24 cellular contexts compared by ENCODE assay signal in the genomic region with DNA sequence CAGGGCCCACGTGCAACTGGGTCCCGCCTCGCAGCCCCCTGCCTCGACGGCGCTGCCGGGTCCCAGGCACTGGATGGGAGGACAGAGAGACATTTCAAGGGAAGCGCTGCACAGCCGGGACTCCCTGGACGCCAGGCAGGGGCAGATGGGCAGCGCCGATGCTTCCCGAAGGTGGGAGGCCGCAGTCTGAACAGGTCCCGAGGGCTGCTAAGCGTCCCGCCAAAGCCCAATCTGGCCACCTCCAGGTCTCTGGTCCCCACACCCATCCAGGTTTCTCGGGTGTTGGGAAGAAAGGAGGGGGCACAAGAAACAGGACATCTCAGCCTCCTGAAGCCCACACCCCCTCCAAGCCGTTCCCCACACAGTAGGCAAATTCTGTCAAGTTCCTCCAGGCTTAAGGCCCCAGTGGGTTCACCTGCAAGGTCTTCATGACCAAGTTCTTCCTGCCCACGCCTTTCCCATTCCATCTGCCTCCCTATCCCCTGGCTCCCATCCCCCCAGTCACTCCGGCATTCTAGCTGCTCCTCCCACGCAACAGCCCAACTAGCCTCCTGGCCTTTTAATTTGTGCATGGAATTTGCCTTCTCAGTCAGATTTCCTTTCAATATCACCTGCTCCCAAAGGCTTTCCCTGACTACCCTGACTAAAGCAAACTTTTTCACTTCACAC. TPM values are rescaled to one million over a fixed set of nuclear protein-coding genes. Genes with fewer than 3 reads are reported as not detected.
DNase-seq lines count a peak whose midpoint lies in the region; ATAC-seq and TF ChIP-seq lines count a peak whose summit lies in the region.
"Had no signal": no experiment of that assay in that cellular context is flagged by ENCODE, and none has a peak within 500 bp of the region (broad histone marks: within the 10 kb centered on the region; RNA-seq: fewer than 3 reads in every experiment).

No MANE protein-coding gene starts in this region.

- no peaks in the 10 kb centered on the region for H3K9me2 ChIP-seq in GM23338 (ENCODE audit: insufficient read depth)

- peak; percentile 62 for DNase-seq in GM23338 (ENCODE audit: low spot score)
- DNase-seq in iPS-NIHi11 (ENCODE audit: low spot score), result peak; percentile 43
- no peak for DNase-seq in trophoblast cell
- no peak for DNase-seq in natural killer cell treated with Interleukin-12 subunit alpha and Interleukin-12 subunit beta and Interleukin-15 and Interleukin-18, amount 100 ng/mL, for 72 hours (ENCODE audit: low spot score)
- no peak for DNase-seq in activated naive CD8-positive, alpha-beta T cell treated with anti-CD3 and anti-CD28 coated beads, Interleukin-2, amount 50 U/mL, for 24 hours
- DNase-seq in brain microvascular endothelial cell, result no peak
- DNase-seq: activated CD8-positive, alpha-beta memory T cell treated with anti-CD3 and anti-CD28 coated beads, Interleukin-2, amount 10 ng/mL, durations not matched to agents 7 days and 5 days; activated gamma-delta T cell; aorta; cortex of kidney; DMS79 treated with DMSO at 0.1 percent for 48 hours; esophagus squamous epithelium; GM23248; NCI-H2029; NCI-H510A treated with DMSO at 0.1 percent for 48 hours; SHP77 treated with DMSO at 0.1 percent for 48 hours; stimulated activated naive B cell treated with anti-CD40 and anti-IgM and Interleukin-4, amounts not matched to agents 10 μg/mL and 1 μg/mL and 100 μg/mL, for 72 hours had no signal

- H3K79me1 ChIP-seq in trophoblast cell (ENCODE audit: low read length), result no peaks in the 10 kb centered on the region

- peaks cover 91% of the 10 kb centered on the region for H3K27me3 Mint-ChIP-seq in GM23338 (ENCODE audit: insufficient read depth, low read depth, poor library complexity)
- H3K27me3 Mint-ChIP-seq in natural killer cell treated with Interleukin-12 subunit alpha and Interleukin-12 subunit beta and Interleukin-15 and Interleukin-18, amount 100 ng/mL, for 72 hours, result peaks cover 34 to 45% of the 10 kb centered on the region in 2 donors
- H3K27me3 Mint-ChIP-seq in activated naive CD8-positive, alpha-beta T cell treated with anti-CD3 and anti-CD28 coated beads, Interleukin-2, amount 50 U/mL, for 24 hours, result peaks cover 59% of the 10 kb centered on the region

- peak overlapping the region; percentile 51 for H3K4me3 ChIP-seq in GM23338
- peak overlapping the region; percentile 1 for H3K4me3 ChIP-seq in trophoblast cell (ENCODE audit: low read depth, low read length)
- no peak overlapping the region for H3K4me3 ChIP-seq in brain microvascular endothelial cell (ENCODE audit: low read depth, low read length)
- H3K4me3 ChIP-seq: BLaER1 treated with 17β-estradiol and CSF1 and Interleukin-3, amounts not matched to agents 10 nM and 100 nM; esophagus squamous epithelium; GM23248; left lung; transverse colon had no signal

- TF ChIP-seq CTCF in GM23338 (conservative IDR thresholded peaks at IDR 0.05; ENCODE audit: low read depth in 2 of 2) (no peak), brain microvascular endothelial cell (IDR thresholded peaks at IDR 0.05; ENCODE audit: low read depth, low read length, missing control alignments) (no peak)

- in situ Hi-C loops in brain microvascular endothelial cell (cut with HindIII; ENCODE audit: low pct_ligation_motif_present, low sequenced_read_pairs), result no loop called here

- no peak overlapping the region for H3K27ac Mint-ChIP-seq in GM23338
- no peak overlapping the region for H3K27ac Mint-ChIP-seq in natural killer cell treated with Interleukin-12 subunit alpha and Interleukin-12 subunit beta and Interleukin-15 and Interleukin-18, amount 100 ng/mL, for 72 hours
- no peak overlapping the region for H3K27ac Mint-ChIP-seq in activated naive CD8-positive, alpha-beta T cell treated with anti-CD3 and anti-CD28 coated beads, Interleukin-2, amount 50 U/mL, for 24 hours
- H3K27ac Mint-ChIP-seq: activated CD8-positive, alpha-beta memory T cell treated with anti-CD3 and anti-CD28 coated beads, Interleukin-2, amount 10 ng/mL, durations not matched to agents 7 days and 5 days; stimulated activated naive B cell treated with anti-CD40 and anti-IgM and Interleukin-4, amounts not matched to agents 10 μg/mL and 1 μg/mL and 100 μg/mL, for 72 hours; T-helper 2 cell treated with Interferon-gamma antibody and Interleukin-4, amounts not matched to agents 5 μg/mL and 100 μg/mL, for 36 hours had no signal

- H2BK5ac ChIP-seq in trophoblast cell (ENCODE audit: low read depth, low read length, poor library complexity), result no peak overlapping the region

- TF ChIP-seq RAD21 in Ishikawa (IDR thresholded peaks at IDR 0.05; ENCODE audit: low read depth), result no peak

- H3K79me2 ChIP-seq in GM23338 (replicated peaks; ENCODE audit: insufficient read depth), result no peaks in the 10 kb centered on the region
- H3K79me2 ChIP-seq in trophoblast cell (ENCODE audit: control insufficient read depth, insufficient read depth, low read length, poor library complexity), result no peaks in the 10 kb centered on the region

- H2AK5ac ChIP-seq in trophoblast cell (ENCODE audit: low read length), result no peak overlapping the region

- H4K12ac ChIP-seq in trophoblast cell (ENCODE audit: low read depth, low read length), result no peak overlapping the region

- H3K4me1 ChIP-seq in GM23338 (ENCODE audit: insufficient read depth), result peaks cover 28% of the 10 kb centered on the region
- H3K4me1 ChIP-seq in trophoblast cell (ENCODE audit: control insufficient read depth in 1 of 2, insufficient read depth in 2 of 2, low read length in 2 of 2), result peaks cover 0 to 3% of the 10 kb centered on the region in 2 experiments

- no peak overlapping the region for H3K4ac ChIP-seq in trophoblast cell (ENCODE audit: low read depth, low read length)

- no peaks in the 10 kb centered on the region; the same call in 2 of the 3 replicates for H3K36me3 Mint-ChIP-seq in GM23338 (ENCODE audit: low read depth)
- peaks cover 4% of the 10 kb centered on the region for H3K36me3 Mint-ChIP-seq in natural killer cell treated with Interleukin-12 subunit alpha and Interleukin-12 subunit beta and Interleukin-15 and Interleukin-18, amount 100 ng/mL, for 72 hours
- no peaks in the 10 kb centered on the region for H3K36me3 Mint-ChIP-seq in activated naive CD8-positive, alpha-beta T cell treated with anti-CD3 and anti-CD28 coated beads, Interleukin-2, amount 50 U/mL, for 24 hours (ENCODE audit: low read depth)
- H3K36me3 Mint-ChIP-seq: stimulated activated naive B cell treated with anti-CD40 and anti-IgM and Interleukin-4, amounts not matched to agents 10 μg/mL and 1 μg/mL and 100 μg/mL, for 72 hours had no signal

- no peak overlapping the region for H4K8ac ChIP-seq in trophoblast cell (ENCODE audit: low read depth, low read length)

- no peak overlapping the region for H2BK120ac ChIP-seq in trophoblast cell (ENCODE audit: insufficient read depth, low read length, poor library complexity)

- no peak for TF ChIP-seq EP300 in Ishikawa (IDR thresholded peaks at IDR 0.05; ENCODE audit: borderline replicate concordance)

- ATAC-seq in GM23338, result peak; percentile 54
- ATAC-seq in natural killer cell treated with Interleukin-12 subunit alpha and Interleukin-12 subunit beta and Interleukin-15 and Interleukin-18, amount 100 ng/mL, for 72 hours, result no peak
- ATAC-seq in activated naive CD8-positive, alpha-beta T cell treated with anti-CD3 and anti-CD28 coated beads, Interleukin-2, amount 50 U/mL, for 24 hours, result no peak
- ATAC-seq: activated CD4-positive, CD25-positive, alpha-beta regulatory T cell treated with anti-CD3 and anti-CD28 coated beads, Interleukin-2, amount 50 U/mL, for 24 hours; activated CD8-positive, alpha-beta memory T cell treated with anti-CD3 and anti-CD28 coated beads, Interleukin-2, amount 10 ng/mL, durations not matched to agents 7 days and 5 days; stimulated activated naive B cell treated with anti-CD40 and anti-IgM and Interleukin-4, amounts not matched to agents 10 μg/mL and 1 μg/mL and 100 μg/mL, for 72 hours had no signal

- H3K9ac ChIP-seq in trophoblast cell (ENCODE audit: low read length), result no peak overlapping the region
- H3K9ac ChIP-seq: BLaER1 treated with 17β-estradiol and CSF1 and Interleukin-3, amounts not matched to agents 10 nM and 100 nM; GM23248 had no signal

- H4K91ac ChIP-seq in trophoblast cell (ENCODE audit: low read depth, low read length), result no peak overlapping the region

- WGBS in trophoblast cell (ENCODE audit: extremely low coverage, insufficient coverage, insufficient read length), result no CpG with 5 or more reads among the region's 22 CpGs

- no peak overlapping the region for H3K18ac ChIP-seq in trophoblast cell (ENCODE audit: low read length)

- H3K4me2 ChIP-seq in GM23338, result peak overlapping the region; percentile 73
- no peak overlapping the region for H3K4me2 ChIP-seq in trophoblast cell (ENCODE audit: low read length)
- H3K4me2 ChIP-seq: BLaER1 treated with 17β-estradiol and CSF1 and Interleukin-3, amounts not matched to agents 10 nM and 100 nM had no signal

- H3K9me3 ChIP-seq in trophoblast cell (ENCODE audit: insufficient read depth, low read depth, low read length), result peaks cover 2% of the 10 kb centered on the region
- H3K9me3 ChIP-seq: BLaER1 treated with 17β-estradiol and CSF1 and Interleukin-3, amounts not matched to agents 10 nM and 100 nM; esophagus squamous epithelium; left lung; transverse colon had no signal

- 0 out of 2 replicates have a peak, but pooled peaks cover 4% of the 10 kb centered on the region for H3F3A ChIP-seq in GM23338 (replicated peaks; ENCODE audit: low read depth)

- H3K27ac ChIP-seq in GM23338 (ENCODE audit: low read depth), result no peak overlapping the region
- no peak overlapping the region for H3K27ac ChIP-seq in trophoblast cell (ENCODE audit: low read depth, low read length)
- H3K27ac ChIP-seq in brain microvascular endothelial cell, result no peak overlapping the region
- H3K27ac ChIP-seq: BLaER1 treated with 17β-estradiol and CSF1 and Interleukin-3, amounts not matched to agents 10 nM and 100 nM; esophagus squamous epithelium; GM23248; left lung; transverse colon had no signal

- peaks cover 100% of the 10 kb centered on the region for H3K27me3 ChIP-seq in GM23338 (ENCODE audit: insufficient read depth)
- peaks cover 47% of the 10 kb centered on the region for H3K27me3 ChIP-seq in trophoblast cell (ENCODE audit: insufficient read depth, low read length)
- H3K27me3 ChIP-seq in brain microvascular endothelial cell (replicated peaks), result peaks cover 53% of the 10 kb centered on the region

- H2BK12ac ChIP-seq in trophoblast cell (ENCODE audit: low read length), result no peak overlapping the region

- H2AFZ ChIP-seq in GM23338 (peak overlapping the region; percentile 74), trophoblast cell (ENCODE audit: insufficient read depth, low read length, poor library complexity) (no peak overlapping the region)
- H2AFZ ChIP-seq: GM23248 had no signal

- no peak overlapping the region for H3K23ac ChIP-seq in trophoblast cell (ENCODE audit: low read length)

- H3K14ac ChIP-seq in trophoblast cell (ENCODE audit: low read length), result no peak overlapping the region

- no peaks in the 10 kb centered on the region for H3K36me3 ChIP-seq in GM23338 (ENCODE audit: insufficient read depth)
- no peaks in the 10 kb centered on the region for H3K36me3 ChIP-seq in trophoblast cell (ENCODE audit: control insufficient read depth in 1 of 2, insufficient read depth in 2 of 2, low read length in 2 of 2)
- H3K36me3 ChIP-seq in brain microvascular endothelial cell (replicated peaks), result no peaks in the 10 kb centered on the region
- H3K36me3 ChIP-seq: BLaER1 treated with 17β-estradiol and CSF1 and Interleukin-3, amounts not matched to agents 10 nM and 100 nM; esophagus squamous epithelium; left lung; transverse colon had no signal

- H3K4me1 Mint-ChIP-seq in GM23338, result peaks cover 24% of the 10 kb centered on the region
- H3K4me1 Mint-ChIP-seq in natural killer cell treated with Interleukin-12 subunit alpha and Interleukin-12 subunit beta and Interleukin-15 and Interleukin-18, amount 100 ng/mL, for 72 hours (ENCODE audit: low read depth in 2 of 2), result peaks cover 15 to 27% of the 10 kb centered on the region in 2 donors
- peaks cover 9% of the 10 kb centered on the region for H3K4me1 Mint-ChIP-seq in activated naive CD8-positive, alpha-beta T cell treated with anti-CD3 and anti-CD28 coated beads, Interleukin-2, amount 50 U/mL, for 24 hours

- no peaks in the 10 kb centered on the region; the same call in 2 of the 3 replicates for H3K9me3 Mint-ChIP-seq in GM23338
- no peaks in the 10 kb centered on the region for H3K9me3 Mint-ChIP-seq in natural killer cell treated with Interleukin-12 subunit alpha and Interleukin-12 subunit beta and Interleukin-15 and Interleukin-18, amount 100 ng/mL, for 72 hours
- H3K9me3 Mint-ChIP-seq in activated naive CD8-positive, alpha-beta T cell treated with anti-CD3 and anti-CD28 coated beads, Interleukin-2, amount 50 U/mL, for 24 hours, result no peaks in the 10 kb centered on the region
- H3K9me3 Mint-ChIP-seq: stimulated activated naive B cell treated with anti-CD40 and anti-IgM and Interleukin-4, amounts not matched to agents 10 μg/mL and 1 μg/mL and 100 μg/mL, for 72 hours; T-helper 2 cell treated with Interferon-gamma antibody and Interleukin-4, amounts not matched to agents 5 μg/mL and 100 μg/mL, for 36 hours had no signal

- H3K4me3 Mint-ChIP-seq in GM23338, result peak overlapping the region; percentile 61
- no peak overlapping the region for H3K4me3 Mint-ChIP-seq in natural killer cell treated with Interleukin-12 subunit alpha and Interleukin-12 subunit beta and Interleukin-15 and Interleukin-18, amount 100 ng/mL, for 72 hours
- no peak overlapping the region for H3K4me3 Mint-ChIP-seq in activated naive CD8-positive, alpha-beta T cell treated with anti-CD3 and anti-CD28 coated beads, Interleukin-2, amount 50 U/mL, for 24 hours
- H3K4me3 Mint-ChIP-seq: activated CD8-positive, alpha-beta memory T cell treated with anti-CD3 and anti-CD28 coated beads, Interleukin-2, amount 10 ng/mL, durations not matched to agents 7 days and 5 days; stimulated activated naive B cell treated with anti-CD40 and anti-IgM and Interleukin-4, amounts not matched to agents 10 μg/mL and 1 μg/mL and 100 μg/mL, for 72 hours; T-helper 2 cell treated with Interferon-gamma antibody and Interleukin-4, amounts not matched to agents 5 μg/mL and 100 μg/mL, for 36 hours had no signal

- peaks cover 3% of the 10 kb centered on the region; the same call in 1 of the 2 replicates for H4K20me1 ChIP-seq in GM23338 (replicated peaks; ENCODE audit: insufficient read depth)
- H4K20me1 ChIP-seq: BLaER1 treated with 17β-estradiol and CSF1 and Interleukin-3, amounts not matched to agents 10 nM and 100 nM had no signal

RNA-seq across cellular contexts. Expression of a gene that starts 5.4 kb away (rescaled TPM):
- 21.5 and 29.3 TPM in 2 replicates for total RNA-seq in GM23338 (2014; rRNA removed; shearing (Covaris generic))
- 15.3 and 17.0 TPM in 2 replicates for polyA plus RNA-seq in GM23338 (2016; fragmentation: Nextera tagmentation; extraction: Ambion mirVana)
- polyA plus RNA-seq in trophoblast cell (2013), result 21.0 and 21.4 TPM in 2 replicates
- total RNA-seq in natural killer cell treated with Interleukin-12 subunit alpha and Interleukin-12 subunit beta and Interleukin-15 and Interleukin-18, amount 100 ng/mL, for 72 hours, result 10 to 100 TPM; 47.8 to 53.5 TPM
- total RNA-seq: GM23248 had no signal

RNA-seq across cellular contexts. Expression of a gene that starts 9.0 kb away (rescaled TPM):
- total RNA-seq in GM23338 (2014; rRNA removed; shearing (Covaris generic)), result not detected in 2 replicates
- not detected in 2 replicates for polyA plus RNA-seq in GM23338 (2016; fragmentation: Nextera tagmentation; extraction: Ambion mirVana)
- 0.19 and 0.31 TPM in 2 replicates for polyA plus RNA-seq in trophoblast cell (2013)
- not detected for total RNA-seq in natural killer cell treated with Interleukin-12 subunit alpha and Interleukin-12 subunit beta and Interleukin-15 and Interleukin-18, amount 100 ng/mL, for 72 hours
- total RNA-seq: activated CD8-positive, alpha-beta memory T cell treated with anti-CD3 and anti-CD28 coated beads, Interleukin-2, amount 10 ng/mL, durations not matched to agents 7 days and 5 days; aorta; esophagus squamous epithelium; GM23248; left lung; posterior vena cava; transverse colon had no signal
- polyA plus RNA-seq: aorta, GM23248 had no signal

RNA-seq across cellular contexts. Expression of a gene that starts 10.3 kb away (rescaled TPM):
- total RNA-seq in GM23338 (2014; rRNA removed; shearing (Covaris generic)), result not detected in 2 replicates
- not detected in 2 replicates for polyA plus RNA-seq in GM23338 (2016; fragmentation: Nextera tagmentation; extraction: Ambion mirVana)
- 0.01 TPM in 1 of 2 replicates, not detected in the other for polyA plus RNA-seq in trophoblast cell (2013)
- not detected for total RNA-seq in natural killer cell treated with Interleukin-12 subunit alpha and Interleukin-12 subunit beta and Interleukin-15 and Interleukin-18, amount 100 ng/mL, for 72 hours
- total RNA-seq: activated CD8-positive, alpha-beta memory T cell treated with anti-CD3 and anti-CD28 coated beads, Interleukin-2, amount 10 ng/mL, durations not matched to agents 7 days and 5 days; aorta; esophagus squamous epithelium; GM23248; left lung; posterior vena cava; transverse colon had no signal
- polyA plus RNA-seq: aorta, GM23248 had no signal

RNA-seq across cellular contexts. Expression of a gene that starts 34.6 kb away (rescaled TPM):
- total RNA-seq in GM23338 (2014; rRNA removed; shearing (Covaris generic)), result 8.9 and 9.9 TPM in 2 replicates
- 5.0 and 5.3 TPM in 2 replicates for polyA plus RNA-seq in GM23338 (2016; fragmentation: Nextera tagmentation; extraction: Ambion mirVana)
- polyA plus RNA-seq in trophoblast cell (2013), result 31.4 and 32.3 TPM in 2 replicates
- total RNA-seq in natural killer cell treated with Interleukin-12 subunit alpha and Interleukin-12 subunit beta and Interleukin-15 and Interleukin-18, amount 100 ng/mL, for 72 hours, result 10 to 100 TPM; 53.8 to 62.6 TPM

RNA-seq across cellular contexts. Expression of a gene that starts 34.7 kb away (rescaled TPM):
- total RNA-seq in GM23338 (2014; rRNA removed; shearing (Covaris generic)), result 17.7 and 20.4 TPM in 2 replicates
- 11.2 and 13.5 TPM in 2 replicates for polyA plus RNA-seq in GM23338 (2016; fragmentation: Nextera tagmentation; extraction: Ambion mirVana)
- 18.4 and 19.2 TPM in 2 replicates for polyA plus RNA-seq in trophoblast cell (2013)
- 100 to 1,000 TPM in 1 of 2 donors, 10 to 100 TPM in 1; 88.0 to 101 TPM for total RNA-seq in natural killer cell treated with Interleukin-12 subunit alpha and Interleukin-12 subunit beta and Interleukin-15 and Interleukin-18, amount 100 ng/mL, for 72 hours

Comparison
In these comparisons a context has a peak if more than half of its experiments do, and no peak if none do; other contexts are left out.
1. DNase-seq: peak in GM23338 (single experiment) and iPS-NIHi11 (single experiment); none in trophoblast cell (0 of 2), natural killer cell treated with Interleukin-12 subunit alpha and Interleukin-12 subunit beta and Interleukin-15 and Interleukin-18, amount 100 ng/mL, for 72 hours (single experiment), activated naive CD8-positive, alpha-beta T cell treated with anti-CD3 and anti-CD28 coated beads, Interleukin-2, amount 50 U/mL, for 24 hours (single experiment) and brain microvascular endothelial cell (single experiment).